ENCODE assay signal across 30 cellular contexts in the genomic region with DNA sequence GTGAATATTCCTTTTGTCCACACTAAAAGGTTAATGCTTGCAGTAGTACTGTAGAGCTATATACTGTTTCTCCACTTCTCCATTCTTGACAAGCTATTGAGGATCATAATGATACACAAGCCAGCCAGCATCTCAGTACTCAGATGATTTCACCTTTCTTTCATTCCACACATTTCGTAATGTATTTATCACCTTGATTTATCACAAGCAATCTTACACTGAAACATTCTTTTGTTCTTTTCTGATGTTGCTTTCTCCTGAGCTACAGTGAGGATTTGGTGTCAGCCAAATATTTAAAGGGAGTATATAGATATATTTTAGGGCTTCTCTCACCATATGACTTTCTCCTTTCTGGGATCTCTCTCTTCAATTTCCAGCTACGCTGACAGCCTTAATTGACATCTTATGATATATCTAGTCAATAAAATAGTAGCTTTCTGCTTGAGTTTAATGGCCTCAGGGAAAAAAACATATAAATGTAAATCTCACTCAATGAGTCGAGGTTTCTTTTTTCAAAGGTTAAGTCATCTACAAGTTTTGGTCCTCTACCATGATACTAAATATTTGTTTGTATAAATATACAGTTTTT.
"Had no signal": no experiment of that assay in that cellular context is flagged by ENCODE, and none has a peak within 500 bp of the region (broad histone marks: within the 10 kb centered on the region; RNA-seq: fewer than 3 reads in every experiment).

No MANE protein-coding gene starts in this region.

- H3K4me3 ChIP-seq: ascending aorta, breast epithelium, cardiac muscle cell, colonic mucosa, esophagus squamous epithelium, gastroesophageal sphincter had no signal

- H3K9me3 ChIP-seq: ascending aorta, breast epithelium, colonic mucosa, esophagus squamous epithelium had no signal

- DNase-seq: activated B cell treated with CpG ODN at 0.5 μM for 24 hours; activated CD4-positive, alpha-beta T cell treated with anti-CD3 and anti-CD28 coated beads for 48 hours; activated CD4-positive, alpha-beta T cell treated with anti-CD3 and anti-CD28 coated beads, Interleukin-2, amount 50 U/mL, for 1 hour; activated CD4-positive, alpha-beta T cell treated with anti-CD3 and anti-CD28 coated beads, Interleukin-2, amount 50 U/mL, for 48 hours; activated CD8-positive, alpha-beta memory T cell treated with anti-CD3 and anti-CD28 coated beads, Interleukin-2, amount 10 ng/mL, durations not matched to agents 7 days and 5 days; activated CD8-positive, alpha-beta memory T cell treated with anti-CD3 and anti-CD28 coated beads, Interleukin-2, amount 50 U/mL, for 4 hours; activated CD8-positive, alpha-beta T cell treated with anti-CD3 and anti-CD28 coated beads for 36 hours; activated effector memory CD4-positive, alpha-beta T cell treated with anti-CD3 and anti-CD28 coated beads, Interleukin-2, amount 50 U/mL, for 16 hours; activated naive CD4-positive, alpha-beta T cell treated with anti-CD3 and anti-CD28 coated beads, Interleukin-2, amount 10 ng/mL, durations not matched to agents 7 days and 5 days; activated naive CD8-positive, alpha-beta T cell treated with anti-CD3 and anti-CD28 coated beads, Interleukin-2, amount 10 ng/mL, durations not matched to agents 7 days and 5 days; activated T-cell treated with anti-CD3 and anti-CD28 coated beads, Interleukin-2, amount 50 U/mL, for 1 hour; activated T-cell treated with anti-CD3 and anti-CD28 coated beads, Interleukin-2, amount 50 U/mL, for 48 hours; central memory CD4-positive, alpha-beta T cell; cerebellar nuclear complex; colonic mucosa; effector CD8-positive, alpha-beta T cell; esophagus squamous epithelium; foreskin melanocyte; T-helper 1 cell; T-helper 17 cell; T1000; WERI-Rb-1 had no signal

- FAIRE-seq: endothelial cell of umbilical vein had no signal

- H3K4me1 ChIP-seq: ascending aorta, breast epithelium, colonic mucosa, esophagus squamous epithelium, gastroesophageal sphincter had no signal

- H3K27ac ChIP-seq: ascending aorta, breast epithelium, cardiac muscle cell, colonic mucosa, epithelial cell of prostate, esophagus squamous epithelium, gastroesophageal sphincter, WERI-Rb-1 had no signal

- ATAC-seq: activated CD4-positive, CD25-positive, alpha-beta regulatory T cell treated with anti-CD3 and anti-CD28 coated beads, Interleukin-2, amount 50 U/mL, for 24 hours; activated CD8-positive, alpha-beta memory T cell treated with anti-CD3 and anti-CD28 coated beads, Interleukin-2, amount 10 ng/mL, durations not matched to agents 7 days and 5 days; activated CD8-positive, alpha-beta T cell treated with anti-CD3 and anti-CD28 coated beads for 36 hours; activated naive CD4-positive, alpha-beta T cell treated with anti-CD3 and anti-CD28 coated beads, Interleukin-2, amount 50 U/mL, for 72 hours; gastroesophageal sphincter; T-helper 17 cell had no signal

- H3K27me3 ChIP-seq: ascending aorta, breast epithelium, cardiac muscle cell, colonic mucosa, esophagus squamous epithelium, gastroesophageal sphincter had no signal

- H3K36me3 ChIP-seq: ascending aorta, breast epithelium, cardiac muscle cell, colonic mucosa, esophagus squamous epithelium, gastroesophageal sphincter, WERI-Rb-1 had no signal
